8 cellular contexts compared by ENCODE assay signal in the genomic region with DNA sequence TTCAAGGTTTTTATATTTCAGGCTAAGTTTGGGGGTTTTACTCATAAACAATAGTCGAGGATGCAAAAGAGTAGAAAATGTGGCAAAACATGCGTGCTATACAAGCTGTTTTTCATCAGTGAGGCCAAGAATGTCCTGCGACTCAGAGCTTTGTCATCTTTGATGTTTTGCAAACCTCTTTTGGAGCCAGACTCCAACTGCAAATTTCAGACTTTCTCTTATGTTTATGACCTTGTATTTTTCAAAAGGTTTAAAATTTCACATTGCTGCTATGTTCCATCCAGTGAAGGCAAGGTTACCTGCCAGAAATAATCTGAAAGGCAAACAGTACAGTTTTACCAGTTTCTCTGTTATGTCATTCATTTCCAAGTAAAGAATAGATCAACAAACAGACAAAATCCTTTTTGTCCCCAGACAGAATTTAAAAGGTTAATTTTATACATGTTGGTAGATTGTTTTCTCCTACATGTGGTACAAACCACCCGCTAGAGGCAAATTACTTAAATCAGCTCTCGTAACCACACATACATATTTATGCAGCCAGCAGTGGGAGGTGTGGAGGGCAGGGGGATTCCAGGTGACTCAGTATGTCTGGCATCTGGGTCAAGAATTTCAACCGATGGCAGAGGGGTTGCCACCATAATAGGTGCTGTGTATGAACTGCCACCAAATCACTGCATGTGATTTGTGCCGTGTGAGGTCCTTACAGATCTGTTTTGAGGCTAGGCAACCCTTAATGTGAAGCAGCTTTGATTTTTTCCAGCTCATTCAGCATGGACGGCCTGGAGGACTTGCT.
DNase-seq lines count a peak whose midpoint lies in the region; ATAC-seq and TF ChIP-seq lines count a peak whose summit lies in the region.

No MANE protein-coding gene starts in this region.

- peak overlapping the region; percentile 85 for H4K5ac ChIP-seq in IMR-90 (ENCODE audit: low read depth, low read length)

- no peaks in the 10 kb centered on the region for H3K27me3 ChIP-seq in IMR-90 (ENCODE audit: control insufficient read depth, insufficient read depth, low read length)

- intact Hi-C loops in Calu3 (cut with micrococcal nuclease; ENCODE audit: unreplicated experiment) (loop anchor here (2.0 to 5.0 kb wide), 2 partner anchors 16 to 76 kb away; no protein-coding TSS in a partner anchor), IMR-90 (cut with micrococcal nuclease) (loop anchor here (2.0 kb wide), 1 partner anchor 46 kb away; no protein-coding TSS in a partner anchor), lower leg skin (cut with DNase I; ENCODE audit: low total_unique reads) (no loop called here)

- DNase-seq in Calu3 (peak; percentile 88), IMR-90 (peak; percentile 83), astrocyte of the hippocampus (ENCODE audit: low read depth, low spot score) (peak; percentile 97), omental fat pad (ENCODE audit: low spot score) (no peak), GM20000 (ENCODE audit: low spot score) (no peak), lower leg skin (ENCODE audit: low spot score in 2 of 2) (no peak), erythroblast (lab: John Stamatoyannopoulos, UW) (no peak)

- TF ChIP-seq CTCF in Calu3 (IDR thresholded peaks at IDR 0.05; ENCODE audit: unreplicated experiment) = peak; percentile 14
- TF ChIP-seq CTCF in IMR-90 (conservative IDR thresholded peaks at IDR 0.05; ENCODE audit: low read depth, low read length) = 0 out of 2 replicates have a peak, but pooled peaks have one; percentile 11
- no peak for TF ChIP-seq CTCF in omental fat pad (IDR thresholded peaks at IDR 0.05)
- no peak for TF ChIP-seq CTCF in GM20000 (IDR thresholded peaks at IDR 0.05; ENCODE audit: extremely low read depth, missing control alignments)
- no peak for TF ChIP-seq CTCF in lower leg skin (IDR thresholded peaks at IDR 0.05)

- TF ChIP-seq POLR2A in IMR-90 (IDR thresholded peaks at IDR 0.05; ENCODE audit: low read depth, low read length) (no peak), lower leg skin (IDR thresholded peaks at IDR 0.05) (no peak), erythroblast (IDR thresholded peaks at IDR 0.05; ENCODE audit: low read length) (no peak)

- H3K27me3 Mint-ChIP-seq in Calu3 (ENCODE audit: unreplicated experiment) = no peaks in the 10 kb centered on the region

- H3K56ac ChIP-seq in IMR-90 (ENCODE audit: extremely low read depth, insufficient read depth, low read length) = peak overlapping the region; percentile 37

- H3K4me3 ChIP-seq in IMR-90 (ENCODE audit: insufficient read depth, low read depth, low read length) (no peak overlapping the region), lower leg skin (ENCODE audit: low read depth, poor library complexity, severe bottlenecking) (no peak overlapping the region)

- no peaks in the 10 kb centered on the region for H3K36me3 ChIP-seq in IMR-90 (ENCODE audit: control insufficient read depth, insufficient read depth, low read length)

- H3K4me1 Mint-ChIP-seq in Calu3 (ENCODE audit: low read depth, unreplicated experiment) = peaks cover 25% of the 10 kb centered on the region

- peak overlapping the region; percentile 93 for H2BK5ac ChIP-seq in IMR-90 (ENCODE audit: low read depth, low read length, poor library complexity, severe bottlenecking)

- WGBS in IMR-90 (ENCODE audit: extremely low coverage in 2 of 2, insufficient read length in 1 of 2), 2 experiments = 0% methylated on average over 1 of the region's 8 CpGs; no CpG with 5 or more reads in 1 of the 2 experiments
- 24 to 27% methylated on average over 8 of the region's 8 CpGs for WGBS in lower leg skin, 2 donors

- no peaks in the 10 kb centered on the region for H4K20me1 ChIP-seq in IMR-90 (ENCODE audit: insufficient read depth, low read length)

- ATAC-seq in IMR-90 (ENCODE audit: low read depth) (peak; percentile 84), omental fat pad (ENCODE audit: low FRiP score) (peak; percentile 54), HG03175 (IDR thresholded peaks at IDR 0.05; ENCODE audit: unreplicated experiment) (no peak)

- POLR2A ChIA-PET in IMR-90 (lab: Charles Lee; ENCODE audit: unreplicated experiment) = interaction anchor here (0.7 kb wide), 1 partner anchor 12 kb away, joined by 5 read pairs; no protein-coding TSS in a partner anchor

- no peak for TF ChIP-seq RAD21 in IMR-90 (IDR thresholded peaks at IDR 0.05; ENCODE audit: low read length)

- BruUV-seq in Calu3 (replicated peaks; lab: Mats Ljungman, UMichigan) (no TSS peak), IMR-90 (replicated peaks; lab: Mats Ljungman, UMichigan) (no TSS peak)

- H2BK120ac ChIP-seq in IMR-90 (ENCODE audit: low read depth, low read length) = peak overlapping the region; percentile 91

- peaks cover 9% of the 10 kb centered on the region for H3K9me1 ChIP-seq in IMR-90 (ENCODE audit: insufficient read depth, low read length)

- no peaks in the 10 kb centered on the region for H3K36me3 Mint-ChIP-seq in Calu3 (ENCODE audit: insufficient read depth, unreplicated experiment)

- no peak overlapping the region for H3K4me3 Mint-ChIP-seq in Calu3 (ENCODE audit: low read depth, unreplicated experiment)

- H2AK9ac ChIP-seq in IMR-90 (replicated peaks; ENCODE audit: low read depth, low read length, poor library complexity) = peak overlapping the region; percentile 67

- H3K27ac ChIP-seq in IMR-90 (ENCODE audit: insufficient read depth, low read length) = peak overlapping the region; percentile 24; the same call in 1 of the 2 replicates

- peak overlapping the region; percentile 79; the same call in 2 of the 3 replicates for H2BK15ac ChIP-seq in IMR-90 (ENCODE audit: low read depth, low read length)

- peak overlapping the region; percentile 61 for H3K23ac ChIP-seq in IMR-90 (ENCODE audit: low read depth, low read length)

- H4K91ac ChIP-seq in IMR-90 (ENCODE audit: insufficient read depth, low read depth, low read length) = peak overlapping the region; percentile 74

- peak overlapping the region; percentile 86 for H3K18ac ChIP-seq in IMR-90 (ENCODE audit: low read depth, low read length)

- H3K9ac ChIP-seq in IMR-90 (ENCODE audit: low read depth, low read length) = no peak overlapping the region

- H3K79me1 ChIP-seq in IMR-90 (ENCODE audit: low read depth in 1 of 2, low read length in 2 of 2) = 0 out of 4 replicates have a peak, but pooled peaks cover 0 to 7% of the 10 kb centered on the region in 2 experiments

- peaks cover 15% of the 10 kb centered on the region for H3K4me1 ChIP-seq in IMR-90 (ENCODE audit: control insufficient read depth, insufficient read depth, low read length)

- peak overlapping the region; percentile 74 for H3K14ac ChIP-seq in IMR-90 (replicated peaks; ENCODE audit: low read depth, low read length)

- CTCF ChIA-PET in Calu3 (lab: Charles Lee) = interaction anchor here (0.8 to 2.4 kb wide), 8 partner anchors 8 to 190 kb away, joined by 3 to 22 read pairs (median 4); a partner anchor contains a TSS
- CTCF ChIA-PET in IMR-90 (lab: Yijun Ruan, JAX) = interaction anchor here (0.6 to 1.2 kb wide), 5 partner anchors 24 to 201 kb away, joined by 3 read pairs; no protein-coding TSS in a partner anchor

- H2BK20ac ChIP-seq in IMR-90 (ENCODE audit: low read depth, low read length) = peak overlapping the region; percentile 89

- no peaks in the 10 kb centered on the region for H3K9me3 ChIP-seq in IMR-90 (ENCODE audit: control insufficient read depth, insufficient read depth, low read length)

- H2AFZ ChIP-seq in IMR-90 (replicated peaks; ENCODE audit: low read length, poor library complexity) = peak overlapping the region; percentile 75

- H4K8ac ChIP-seq in IMR-90 (ENCODE audit: low read depth in 2 of 2, low read length in 2 of 2) = peak overlapping the region; percentile 24 to 86

- in situ Hi-C loops in IMR-90 (cut with MboI; ENCODE audit: low sequenced_read_pairs) = no loop called here

- peaks cover 3% of the 10 kb centered on the region for H3K9me3 Mint-ChIP-seq in Calu3 (ENCODE audit: low read depth, unreplicated experiment)

- peak overlapping the region; percentile 81 for H3K27ac Mint-ChIP-seq in Calu3 (ENCODE audit: unreplicated experiment)

- H3K4me2 ChIP-seq in IMR-90 (ENCODE audit: low read depth, low read length) = peak overlapping the region; percentile 61

- H2AK5ac ChIP-seq in IMR-90 (ENCODE audit: low read depth, low read length) = peak overlapping the region; percentile 59; the same call in 1 of the 2 replicates

- dilution Hi-C loops in IMR-90 (cut with HindIII; ENCODE audit: low sequenced_read_pairs, unreplicated experiment) = no loop called here

- peak overlapping the region; percentile 77 for H3K4ac ChIP-seq in IMR-90 (ENCODE audit: low read depth, low read length)

TF ChIP-seq in IMR-90, 13 proteins besides CTCF, POLR2A, EP300 and RAD21 (continues in another document):
- TF ChIP-seq, protein P1, sequence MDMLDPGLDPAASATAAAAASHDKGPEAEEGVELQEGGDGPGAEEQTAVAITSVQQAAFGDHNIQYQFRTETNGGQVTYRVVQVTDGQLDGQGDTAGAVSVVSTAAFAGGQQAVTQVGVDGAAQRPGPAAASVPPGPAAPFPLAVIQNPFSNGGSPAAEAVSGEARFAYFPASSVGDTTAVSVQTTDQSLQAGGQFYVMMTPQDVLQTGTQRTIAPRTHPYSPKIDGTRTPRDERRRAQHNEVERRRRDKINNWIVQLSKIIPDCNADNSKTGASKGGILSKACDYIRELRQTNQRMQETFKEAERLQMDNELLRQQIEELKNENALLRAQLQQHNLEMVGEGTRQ (IDR thresholded peaks at IDR 0.05; ENCODE audit: low read depth, low read length) = no peak
- peak; percentile 38; the same call in 1 of the 2 replicates for TF ChIP-seq FOS (IDR thresholded peaks at IDR 0.05; ENCODE audit: low read depth, low read length)
- no peak for TF ChIP-seq MAFK (IDR thresholded peaks at IDR 0.05; ENCODE audit: low read depth, low read length)
- no peak for TF ChIP-seq NFE2L2 (IDR thresholded peaks at IDR 0.05; ENCODE audit: low read depth, low read length)
- no peak for TF ChIP-seq CHD1 (IDR thresholded peaks at IDR 0.05; ENCODE audit: low read depth, low read length)
- no peak for TF ChIP-seq MAZ (IDR thresholded peaks at IDR 0.05; ENCODE audit: borderline replicate concordance, low read depth, low read length)
- no peak for TF ChIP-seq MXI1 (IDR thresholded peaks at IDR 0.05; ENCODE audit: borderline replicate concordance, low read depth, low read length)
- TF ChIP-seq SMC3 (IDR thresholded peaks at IDR 0.05; ENCODE audit: low read depth, low read length) = no peak
- no peak for TF ChIP-seq RFX5 (IDR thresholded peaks at IDR 0.05; ENCODE audit: low read depth, low read length)
- TF ChIP-seq CEBPB (IDR thresholded peaks at IDR 0.05; ENCODE audit: low read depth, low read length) = peak; percentile 72
- TF ChIP-seq, protein P2, sequence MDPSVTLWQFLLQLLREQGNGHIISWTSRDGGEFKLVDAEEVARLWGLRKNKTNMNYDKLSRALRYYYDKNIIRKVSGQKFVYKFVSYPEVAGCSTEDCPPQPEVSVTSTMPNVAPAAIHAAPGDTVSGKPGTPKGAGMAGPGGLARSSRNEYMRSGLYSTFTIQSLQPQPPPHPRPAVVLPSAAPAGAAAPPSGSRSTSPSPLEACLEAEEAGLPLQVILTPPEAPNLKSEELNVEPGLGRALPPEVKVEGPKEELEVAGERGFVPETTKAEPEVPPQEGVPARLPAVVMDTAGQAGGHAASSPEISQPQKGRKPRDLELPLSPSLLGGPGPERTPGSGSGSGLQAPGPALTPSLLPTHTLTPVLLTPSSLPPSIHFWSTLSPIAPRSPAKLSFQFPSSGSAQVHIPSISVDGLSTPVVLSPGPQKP (IDR thresholded peaks at IDR 0.05; ENCODE audit: borderline replicate concordance, low read depth, low read length) = no peak

Comparison
In these comparisons a context has a peak if more than half of its experiments do, and no peak if none do; other contexts are left out.
1. DNase-seq: peak in Calu3 (single experiment), IMR-90 (single experiment) and astrocyte of the hippocampus (single experiment); none in omental fat pad (single experiment), GM20000 (single experiment), lower leg skin (0 of 2) and erythroblast (0 of 2).
2. CTCF ChIP-seq: peak in Calu3 (single experiment) and IMR-90 (single experiment); none in omental fat pad (0 of 3), GM20000 (single experiment) and lower leg skin (0 of 3).